ENCODE assay signal across 14 cellular contexts in genomic region chr17:59093145-59093701, GRCh38. TPM values are rescaled to one million over a fixed set of nuclear protein-coding genes. Genes with fewer than 3 reads are reported as not detected.
DNase-seq lines count a peak whose midpoint lies in the region; ATAC-seq and TF ChIP-seq lines count a peak whose summit lies in the region.
"Had no signal": no experiment of that assay in that cellular context is flagged by ENCODE, and none has a peak within 500 bp of the region (broad histone marks: within the 10 kb centered on the region; RNA-seq: fewer than 3 reads in every experiment).

No MANE protein-coding gene starts in this region.

- peak overlapping the region; percentile 73 for H3K4me2 ChIP-seq in fibroblast of lung (ENCODE audit: extremely low read depth, insufficient read depth, low read length)

- intact Hi-C loops in A673 (cut with micrococcal nuclease; ENCODE audit: unreplicated experiment), result no loop called here
- intact Hi-C loops in Panc1 (cut with micrococcal nuclease; ENCODE audit: unreplicated experiment), result no loop called here

- H3K9me3 ChIP-seq in A673 (ENCODE audit: low read depth, low read length, poor library complexity, severe bottlenecking) (peaks cover 5% of the 10 kb centered on the region), Panc1 (ENCODE audit: control insufficient read depth, insufficient read depth, low read depth, low read length) (no peaks in the 10 kb centered on the region), fibroblast of lung (ENCODE audit: control insufficient read depth, insufficient read depth, low read depth, low read length) (no peaks in the 10 kb centered on the region)
- H3K9me3 ChIP-seq: neutrophil had no signal

- peaks cover 13% of the 10 kb centered on the region for H3K79me2 ChIP-seq in fibroblast of lung (ENCODE audit: control insufficient read depth, insufficient read depth, low read length)

- ATAC-seq in Panc1 (peak; percentile 55; the same call in 1 of the 2 replicates), HG03439 (IDR thresholded peaks at IDR 0.05; ENCODE audit: unreplicated experiment) (no peak)
- ATAC-seq in activated T-helper 17 cell treated with anti-CD3 and anti-CD28 coated beads, Interleukin-2, amount 50 U/mL, for 72 hours (replicated peaks), result no peak
- ATAC-seq: activated T-cell treated with anti-CD3 and anti-CD28 coated beads, Interleukin-2, amount 50 U/mL, for 72 hours had no signal

- H3K36me3 ChIP-seq in A673 (ENCODE audit: insufficient read depth, low read length, poor library complexity, severe bottlenecking) (peaks cover 8% of the 10 kb centered on the region), Panc1 (ENCODE audit: control insufficient read depth, insufficient read depth, low read length) (peaks cover 2% of the 10 kb centered on the region; the same call in 1 of the 2 replicates), fibroblast of lung (ENCODE audit: control insufficient read depth, insufficient read depth, low read length) (peaks cover 5% of the 10 kb centered on the region)

- H3K27me3 ChIP-seq in A673 (replicated peaks; ENCODE audit: insufficient read depth, low read depth, low read length, poor library complexity), result no peaks in the 10 kb centered on the region
- H3K27me3 ChIP-seq in Panc1 (ENCODE audit: control insufficient read depth, insufficient read depth, low read length), result no peaks in the 10 kb centered on the region
- no peaks in the 10 kb centered on the region for H3K27me3 ChIP-seq in fibroblast of lung (ENCODE audit: control insufficient read depth, insufficient read depth, low read length)
- H3K27me3 ChIP-seq: neutrophil had no signal

- H3K9ac ChIP-seq in fibroblast of lung (ENCODE audit: insufficient read depth, low read length), result peak overlapping the region; percentile 30

- H3K36me3 Mint-ChIP-seq in nephron progenitor cell (ENCODE audit: low read depth), result peaks cover 23% of the 10 kb centered on the region
- H3K36me3 Mint-ChIP-seq in activated T-helper 17 cell treated with anti-CD3 and anti-CD28 coated beads, Interleukin-2, amount 50 U/mL, for 72 hours (ENCODE audit: low read depth), result peaks cover 64% of the 10 kb centered on the region

- peak overlapping the region; percentile 40 for H2AFZ ChIP-seq in fibroblast of lung (ENCODE audit: low read length)

- BruUV-seq in A673 (replicated peaks; lab: Mats Ljungman, UMichigan), result no TSS peak
- TSS peak; percentile 47 for BruUV-seq in Panc1 (replicated peaks; lab: Mats Ljungman, UMichigan)

- H3K27me3 Mint-ChIP-seq in nephron progenitor cell (ENCODE audit: low read depth, poor library complexity), result no peaks in the 10 kb centered on the region
- no peaks in the 10 kb centered on the region for H3K27me3 Mint-ChIP-seq in activated T-helper 17 cell treated with anti-CD3 and anti-CD28 coated beads, Interleukin-2, amount 50 U/mL, for 72 hours

- CTCF ChIA-PET in A673 (lab: Charles Lee) (no interaction called here), Panc1 (lab: Charles Lee) (no interaction called here)

- in situ Hi-C loops in Panc1 (cut with HindIII; ENCODE audit: low pct_unique_long_range_greater_than_20kb, low sequenced_read_pairs), result no loop called here

- H3K4me3 Mint-ChIP-seq in nephron progenitor cell, result no peak overlapping the region
- no peak overlapping the region for H3K4me3 Mint-ChIP-seq in activated T-helper 17 cell treated with anti-CD3 and anti-CD28 coated beads, Interleukin-2, amount 50 U/mL, for 72 hours
- H3K4me3 Mint-ChIP-seq: activated T-cell treated with anti-CD3 and anti-CD28 coated beads, Interleukin-2, amount 50 U/mL, for 72 hours had no signal

- DNase-seq in A673 (ENCODE audit: low spot score) (no peak), Panc1 (ENCODE audit: low read depth, low spot score) (no peak), fibroblast of lung (ENCODE audit: low read depth in 2 of 2) (no peak), nephron progenitor cell (no peak), NCI-H510A (lab: John Stamatoyannopoulos, UW) (no peak)
- DNase-seq in stimulated activated naive CD4-positive, alpha-beta T cell (lab: John Stamatoyannopoulos, UW), result no peak
- DNase-seq: activated T-cell treated with anti-CD3 and anti-CD28 coated beads, Interleukin-2, amount 50 U/mL, for 72 hours; DMS79 treated with DMSO at 0.1 percent for 48 hours; NCI-H345; stimulated activated CD4-positive, alpha-beta T cell treated with anti-CD3 and anti-CD28 coated beads, Interleukin-2, amount 100 ng/mL, for 48 hours had no signal

- peak overlapping the region; percentile 60 for H3K27ac Mint-ChIP-seq in nephron progenitor cell
- no peak overlapping the region for H3K27ac Mint-ChIP-seq in activated T-helper 17 cell treated with anti-CD3 and anti-CD28 coated beads, Interleukin-2, amount 50 U/mL, for 72 hours
- H3K27ac Mint-ChIP-seq: activated T-cell treated with anti-CD3 and anti-CD28 coated beads, Interleukin-2, amount 50 U/mL, for 72 hours had no signal

- peaks cover 25% of the 10 kb centered on the region for H3K4me1 Mint-ChIP-seq in nephron progenitor cell
- H3K4me1 Mint-ChIP-seq in activated T-helper 17 cell treated with anti-CD3 and anti-CD28 coated beads, Interleukin-2, amount 50 U/mL, for 72 hours, result peaks cover 9% of the 10 kb centered on the region

- TF ChIP-seq CTCF in A673 (conservative IDR thresholded peaks at IDR 0.05; ENCODE audit: low read depth, low read length) (no peak), Panc1 (IDR thresholded peaks at IDR 0.05) (no peak), fibroblast of lung (conservative IDR thresholded peaks at IDR 0.05 in 1 of 2, IDR thresholded peaks at IDR 0.05 in 1 of 2; ENCODE audit: low read depth in 1 of 2, low read length in 2 of 2) (no peak), nephron progenitor cell (IDR thresholded peaks at IDR 0.05) (no peak)

- POLR2A ChIA-PET in A673 (lab: Charles Lee; ENCODE audit: low non-redundant PET), result interaction anchor here (0.6 kb wide), 2 partner anchors 169 to 409 kb away, joined by 3 to 5 read pairs; no protein-coding TSS in a partner anchor
- POLR2A ChIA-PET in Panc1 (lab: Charles Lee), result interaction anchor here (0.6 kb wide), 1 partner anchor 11 kb away, joined by 3 read pairs; no protein-coding TSS in a partner anchor

- H3K4me1 ChIP-seq in A673 (ENCODE audit: insufficient read depth, low read length, poor library complexity, severe bottlenecking) (peaks cover 8% of the 10 kb centered on the region), Panc1 (ENCODE audit: control insufficient read depth, insufficient read depth, low read length) (peaks cover 24% of the 10 kb centered on the region), fibroblast of lung (ENCODE audit: control insufficient read depth, extremely low read depth, insufficient read depth, low read length) (peaks cover 11% of the 10 kb centered on the region)

- H3K27ac ChIP-seq in A673 (ENCODE audit: low read depth, low read length, poor library complexity, severe bottlenecking) (peak overlapping the region; percentile 0), Panc1 (ENCODE audit: low read length) (peak overlapping the region; percentile 81), fibroblast of lung (ENCODE audit: insufficient read depth, low read length) (peak overlapping the region; percentile 76)
- H3K27ac ChIP-seq: neutrophil, WERI-Rb-1 had no signal

- no peak overlapping the region for H3K4me3 ChIP-seq in A673 (ENCODE audit: low read depth, low read length, poor library complexity, severe bottlenecking)
- peak overlapping the region; percentile 1 to 14; a peak in 2 of 4 replicates for H3K4me3 ChIP-seq in Panc1 (ENCODE audit: low read depth in 2 of 2, low read length in 2 of 2)
- H3K4me3 ChIP-seq in fibroblast of lung (replicated peaks in 1 of 4; ENCODE audit: control extremely low read depth in 1 of 4, insufficient read depth in 1 of 4, low read depth in 3 of 4, low read length in 4 of 4), result peak overlapping the region in 2 of 4 experiments; percentile 10 to 32

- H3K9me3 Mint-ChIP-seq in nephron progenitor cell, result peaks cover 15% of the 10 kb centered on the region
- no peaks in the 10 kb centered on the region for H3K9me3 Mint-ChIP-seq in activated T-helper 17 cell treated with anti-CD3 and anti-CD28 coated beads, Interleukin-2, amount 50 U/mL, for 72 hours

- H4K20me1 ChIP-seq in fibroblast of lung (ENCODE audit: control insufficient read depth, extremely low read depth, insufficient read depth, low read length), result no peaks in the 10 kb centered on the region

RNA-seq across cellular contexts. Expression of gene TRIM37, which starts 13.5 kb away (rescaled TPM):
- total RNA-seq in A673 (2021) (39.4 and 40.0 TPM in 2 replicates), Panc1 (2021; ENCODE audit: unreplicated experiment) (43.3 TPM), fibroblast of lung (43.7 and 55.3 TPM in 2 replicates)
- polyA plus RNA-seq in Panc1 (2012; ENCODE audit: insufficient read length), result 19.0 TPM
- polyA plus RNA-seq in fibroblast of lung, result 28.2 and 29.3 TPM in 2 replicates
- polyA plus RNA-seq in fibroblast of lung (2012), result 19.9 and 22.3 TPM in 2 replicates
- polyA minus RNA-seq in fibroblast of lung (ENCODE audit: low replicate concordance), result 44.4 and 55.8 TPM in 2 replicates
- 10 to 100 TPM; 20.9 to 26.8 TPM for total RNA-seq in activated T-helper 17 cell treated with anti-CD3 and anti-CD28 coated beads, Interleukin-2, amount 50 U/mL, for 72 hours

Comparison
In these comparisons a context has a peak if more than half of its experiments do, and no peak if none do; other contexts are left out.
1. H3K27ac ChIP-seq: peak in every context shown above with its lines; median percentile 81 in Panc1; 76 in fibroblast of lung; 0 in A673.